ENCODE assay signal across 8 cellular contexts in genomic region chr18:31723998-31724711, GRCh38. TPM values are rescaled to one million over a fixed set of nuclear protein-coding genes. Genes with fewer than 3 reads are reported as not detected.
DNase-seq lines count a peak whose midpoint lies in the region; ATAC-seq, FAIRE-seq and TF ChIP-seq lines count a peak whose summit lies in the region.

No MANE protein-coding gene starts in this region.

- no peaks in the 10 kb centered on the region for H3K79me2 ChIP-seq in H1 (ENCODE audit: control insufficient read depth in 1 of 2, insufficient read depth in 2 of 2, low read length in 2 of 2)

- no peak overlapping the region for H3K18ac ChIP-seq in H1 (ENCODE audit: extremely low read depth, low read length)

- H4K20me1 ChIP-seq in H1 (replicated peaks in 1 of 2; ENCODE audit: control insufficient read depth in 1 of 2, insufficient read depth in 2 of 2, low read length in 2 of 2) = no peaks in the 10 kb centered on the region

- 95% methylated on average over 25 of the region's 43 CpGs; no CpG with 5 or more reads in 1 of the 2 experiments for WGBS in H1 (ENCODE audit: extremely low coverage in 1 of 2, insufficient coverage in 1 of 2, insufficient read length in 1 of 2, insufficient replicate concordance in 2 of 2, low coverage in 1 of 2, low lambda C conversion rate in 2 of 2, missing lambda C conversion rate in 1 of 2), 2 experiments

- H3K4me3 ChIP-seq in CD4-positive, alpha-beta memory T cell (ENCODE audit: low read length in 2 of 2) = no peak overlapping the region
- no peak overlapping the region for H3K4me3 ChIP-seq in H1 (ENCODE audit: extremely low read depth in 1 of 4, insufficient read depth in 2 of 4, low read depth in 3 of 4, low read length in 4 of 4)

- no peak overlapping the region for H4K91ac ChIP-seq in H1 (replicated peaks; ENCODE audit: insufficient read length, low read length)

- no peak for FAIRE-seq in H1 (lab: Jason Lieb, UNC)

- no peak overlapping the region for H2BK5ac ChIP-seq in H1 (ENCODE audit: low read depth, low read length)

- no peak for TF ChIP-seq POLR2A in H1 (IDR thresholded peaks at IDR 0.05; ENCODE audit: control extremely low read depth in 1 of 2, low read depth in 2 of 2, low read length in 2 of 2)

- no peaks in the 10 kb centered on the region for H3K79me1 ChIP-seq in H1 (ENCODE audit: low read depth, low read length)

- H3K4me1 ChIP-seq in CD4-positive, alpha-beta memory T cell (ENCODE audit: insufficient read depth, low read length) = no peaks in the 10 kb centered on the region
- no peaks in the 10 kb centered on the region for H3K4me1 ChIP-seq in H1 (replicated peaks in 1 of 4; ENCODE audit: control insufficient read depth in 3 of 4, insufficient read depth in 4 of 4, low read length in 3 of 4)

- peak overlapping the region in 2 of 7 donors; percentile 9 to 37 for H3K27ac Mint-ChIP-seq in CD4-positive, alpha-beta memory T cell
- no peak overlapping the region for H3K27ac Mint-ChIP-seq in natural killer cell

- H2AK5ac ChIP-seq in H1 (ENCODE audit: low read depth, low read length) = no peak overlapping the region

- POLR2A ChIA-PET in CD4-positive, alpha-beta memory T cell (lab: Charles Lee; ENCODE audit: partially characterized antibody) = no interaction called here
- POLR2A ChIA-PET in H1 (lab: Charles Lee; ENCODE audit: partially characterized antibody) = no interaction called here

- no peak overlapping the region for H3K4ac ChIP-seq in H1 (replicated peaks; ENCODE audit: insufficient read length, low read depth, low read length)

- no peaks in the 10 kb centered on the region for H3K9me3 ChIP-seq in CD4-positive, alpha-beta memory T cell (ENCODE audit: control insufficient read depth in 1 of 2, low read length in 2 of 2)
- H3K9me3 ChIP-seq in H1 (ENCODE audit: insufficient read depth in 2 of 2, low read depth in 1 of 2, low read length in 1 of 2) = no peaks in the 10 kb centered on the region

- no peak for TF ChIP-seq EP300 in H1 (IDR thresholded peaks at IDR 0.05; ENCODE audit: borderline replicate concordance in 1 of 2, low read depth in 2 of 2, low read length in 2 of 2)

- peaks cover 0 to 8% (median 6%) of the 10 kb centered on the region in 8 donors for H3K9me3 Mint-ChIP-seq in CD4-positive, alpha-beta memory T cell
- H3K9me3 Mint-ChIP-seq in natural killer cell = no peaks in the 10 kb centered on the region

- H3K27me3 ChIP-seq in CD4-positive, alpha-beta memory T cell (ENCODE audit: insufficient read depth, low read length) = peaks cover 11% of the 10 kb centered on the region
- no peaks in the 10 kb centered on the region for H3K27me3 ChIP-seq in H1 (replicated peaks in 1 of 4; ENCODE audit: control insufficient read depth in 3 of 4, extremely low read depth in 1 of 4, insufficient read depth in 3 of 4, low read length in 3 of 4)

- no peak overlapping the region for H3K4me2 ChIP-seq in H1 (ENCODE audit: insufficient read depth in 1 of 2, low read depth in 2 of 2, low read length in 2 of 2)

- peak in 1 of 3 donors; percentile 32 for ATAC-seq in natural killer cell

- no peak overlapping the region for H2BK15ac ChIP-seq in H1 (ENCODE audit: low read length)

- peaks cover 0 to 5% (median 0%) of the 10 kb centered on the region in 4 donors for H3K4me1 Mint-ChIP-seq in CD4-positive, alpha-beta memory T cell
- peaks cover 4 to 7% of the 10 kb centered on the region in 2 donors for H3K4me1 Mint-ChIP-seq in natural killer cell

- no peak overlapping the region for H3K23ac ChIP-seq in H1 (ENCODE audit: insufficient read length)

- H3K27ac ChIP-seq in CD4-positive, alpha-beta memory T cell (ENCODE audit: low read depth, low read length) = no peak overlapping the region
- H3K27ac ChIP-seq in H1 (ENCODE audit: low read depth, low read length) = no peak overlapping the region

- no peak overlapping the region for H2BK12ac ChIP-seq in H1 (ENCODE audit: low read depth, low read length)

- no peak overlapping the region for H2BK20ac ChIP-seq in H1 (ENCODE audit: low read length)

- H4K8ac ChIP-seq in H1 (ENCODE audit: extremely low read depth, insufficient read depth, low read length) = peak overlapping the region; percentile 17; the same call in 1 of the 2 replicates

- no peak for TF ChIP-seq RAD21 in H1 (IDR thresholded peaks at IDR 0.05 in 1 of 2, conservative IDR thresholded peaks at IDR 0.05 in 1 of 2; ENCODE audit: low read depth in 2 of 2, low read length in 2 of 2)

- H4K5ac ChIP-seq in H1 (ENCODE audit: insufficient read length, low read depth, low read length) = no peak overlapping the region

- no peak for DNase-seq in CD4-positive, alpha-beta memory T cell
- peak; percentile 8 for DNase-seq in HuH-7.5 (ENCODE audit: low spot score)
- no peak for DNase-seq in H1 (ENCODE audit: low read depth in 1 of 2, low spot score in 2 of 2)
- DNase-seq in natural killer cell = no peak
- no peak for DNase-seq in NCI-H345 (lab: John Stamatoyannopoulos, UW)
- DNase-seq in SW480 (ENCODE audit: low spot score) = no peak
- DNase-seq in NCI-H2196 treated with DMSO at 0.1 percent for 48 hours (lab: John Stamatoyannopoulos, UW; ENCODE audit: unreplicated experiment) = no peak
- DNase-seq in NCI-H2107 (lab: John Stamatoyannopoulos, UW) = no peak

- H2BK120ac ChIP-seq in H1 (replicated peaks; ENCODE audit: low read depth, low read length) = no peak overlapping the region

- H3K36me3 Mint-ChIP-seq in CD4-positive, alpha-beta memory T cell = peaks cover 0 to 1% of the 10 kb centered on the region in 2 donors
- H3K36me3 Mint-ChIP-seq in natural killer cell = no peaks in the 10 kb centered on the region

- H3K27me3 Mint-ChIP-seq in CD4-positive, alpha-beta memory T cell = peaks cover 20 to 24% of the 10 kb centered on the region in 2 donors
- peaks cover 23 to 26% of the 10 kb centered on the region in 2 donors for H3K27me3 Mint-ChIP-seq in natural killer cell (ENCODE audit: low read depth in 2 of 2)

- intact Hi-C loops in CD4-positive, alpha-beta memory T cell (cut with micrococcal nuclease) = loop anchor here (5.0 kb wide), 1 partner anchor 42 kb away; the partner anchor contains the start of gene B4GALT6
- intact Hi-C loops in natural killer cell (cut with micrococcal nuclease) = loop anchor here (2.0 kb wide), 1 partner anchor 113 kb away; no protein-coding TSS in a partner anchor

- peak overlapping the region; percentile 46 to 79 (median 71) for H3K4me3 Mint-ChIP-seq in CD4-positive, alpha-beta memory T cell
- H3K4me3 Mint-ChIP-seq in natural killer cell = peak overlapping the region; percentile 74

- no peaks in the 10 kb centered on the region for H3K23me2 ChIP-seq in H1 (ENCODE audit: low read depth, low read length)

- H3K36me3 ChIP-seq in CD4-positive, alpha-beta memory T cell (ENCODE audit: insufficient read depth, low read length) = no peaks in the 10 kb centered on the region
- H3K36me3 ChIP-seq in H1 (ENCODE audit: control insufficient read depth in 2 of 4, insufficient read depth in 4 of 4, low read length in 3 of 4) = no peaks in the 10 kb centered on the region

- no peak overlapping the region for H3K14ac ChIP-seq in H1 (ENCODE audit: insufficient read length)

- no peak for TF ChIP-seq CTCF in H1 (IDR thresholded peaks at IDR 0.05; ENCODE audit: control extremely low read depth in 1 of 3, insufficient read depth in 1 of 3, low read depth in 1 of 3, low read length in 3 of 3)
- no peak for TF ChIP-seq CTCF in natural killer cell (IDR thresholded peaks at IDR 0.05)

- H2AFZ ChIP-seq in H1 (ENCODE audit: low read length) = peak overlapping the region; percentile 44; the same call in 1 of the 2 replicates

- no peak overlapping the region for H3K56ac ChIP-seq in H1 (replicated peaks; ENCODE audit: insufficient read length, low read depth, low read length)

- H3K9ac ChIP-seq in H1 (replicated peaks in 1 of 4; ENCODE audit: extremely low read depth in 1 of 4, low read depth in 3 of 4, low read length in 3 of 4) = no peak overlapping the region

- CTCF ChIA-PET in CD4-positive, alpha-beta memory T cell (lab: Charles Lee; ENCODE audit: partially characterized antibody) = interaction anchor here (0.7 to 5.3 kb wide), 6 partner anchors 12 to 168 kb away, joined by 3 to 48 read pairs (median 6); no protein-coding TSS in a partner anchor
- CTCF ChIA-PET in H1 (lab: Charles Lee; ENCODE audit: partially characterized antibody) = interaction anchor here (0.6 to 7.7 kb wide), 27 partner anchors 9 to 348 kb away, joined by 3 to 88 read pairs (median 4); no protein-coding TSS in a partner anchor

TF ChIP-seq in H1, 55 proteins besides CTCF, POLR2A, EP300 and RAD21 (continues in another document):
- TF ChIP-seq SP2 (IDR thresholded peaks at IDR 0.05; ENCODE audit: low read length) (no peak), HDAC6 (IDR thresholded peaks at IDR 0.05; ENCODE audit: low read depth, low read length) (no peak), SP1 (IDR thresholded peaks at IDR 0.05; ENCODE audit: low read depth, low read length) (no peak), SRF (IDR thresholded peaks at IDR 0.05; ENCODE audit: low read depth, low read length) (no peak), YY1 (IDR thresholded peaks at IDR 0.05; ENCODE audit: low read depth, low read length) (no peak), TAF7 (optimal IDR thresholded peaks at IDR 0.05; ENCODE audit: borderline replicate concordance, low read depth, low read length) (no peak)

RNA-seq across cellular contexts. Expression of gene SLC25A52, which starts 36.5 kb away (rescaled TPM):
- not detected for total RNA-seq in CD4-positive, alpha-beta memory T cell
- polyA plus RNA-seq in CD4-positive, alpha-beta memory T cell = not detected
- not detected in 2 replicates for total RNA-seq in H1 (2021; fragmentation: NEBNext Ultra II Directional; extraction: Animal tissue kit (Norgen Biotek cat#: 25700))
- not detected in 2 replicates for polyA plus RNA-seq in H1 (2011; rRNA removed)
- polyA plus RNA-seq in H1 (2011; cell fraction: cytosol; rRNA removed) = not detected
- not detected for polyA plus RNA-seq in H1 (2011; cell fraction: nucleus; rRNA removed)
- not detected in 4 replicates for polyA plus RNA-seq in H1 (2012, experiment 1 of 2)
- polyA plus RNA-seq in H1 (2012, experiment 2 of 2) = not detected
- polyA plus RNA-seq in H1 (2013, experiment 1 of 2) = 0.06 TPM
- polyA plus RNA-seq in H1 (2013, experiment 2 of 2) = 0.04 TPM
- polyA minus RNA-seq in H1 (2011; rRNA and poly(A)+ RNA removed) = 0.12 TPM in 1 of 2 replicates, not detected in the other
- polyA minus RNA-seq in H1 (2011; cell fraction: cytosol; rRNA and poly(A)+ RNA removed) = not detected
- polyA minus RNA-seq in H1 (2011; cell fraction: nucleus; rRNA and poly(A)+ RNA removed) = not detected
- total RNA-seq in natural killer cell = 1 to 10 TPM in 1 of 3 donors, under 1 TPM in 1, not detected in 1; 0.40 to 1.1 TPM

RNA-seq across cellular contexts. Expression of gene B4GALT6, which starts 39.8 kb away (rescaled TPM):
- total RNA-seq in CD4-positive, alpha-beta memory T cell = under 1 TPM; 0.67 to 0.94 TPM
- not detected for polyA plus RNA-seq in CD4-positive, alpha-beta memory T cell
- total RNA-seq in H1 (2021; fragmentation: NEBNext Ultra II Directional; extraction: Animal tissue kit (Norgen Biotek cat#: 25700)) = 37.9 and 41.5 TPM in 2 replicates
- 4.3 and 6.3 TPM in 2 replicates for polyA plus RNA-seq in H1 (2011; rRNA removed)
- polyA plus RNA-seq in H1 (2011; cell fraction: cytosol; rRNA removed) = 6.1 TPM
- 13.3 TPM for polyA plus RNA-seq in H1 (2011; cell fraction: nucleus; rRNA removed)
- polyA plus RNA-seq in H1 (2012, experiment 1 of 2) = 9.5 to 17.6 TPM (median 13.1 TPM) in 4 replicates
- polyA plus RNA-seq in H1 (2012, experiment 2 of 2) = 1.9 TPM
- 42.4 TPM for polyA plus RNA-seq in H1 (2013, experiment 1 of 2)
- 41.4 TPM for polyA plus RNA-seq in H1 (2013, experiment 2 of 2)
- 17.3 and 20.4 TPM in 2 replicates for polyA minus RNA-seq in H1 (2011; rRNA and poly(A)+ RNA removed)
- polyA minus RNA-seq in H1 (2011; cell fraction: cytosol; rRNA and poly(A)+ RNA removed) = 13.8 TPM
- polyA minus RNA-seq in H1 (2011; cell fraction: nucleus; rRNA and poly(A)+ RNA removed) = 32.3 TPM
- total RNA-seq in natural killer cell = 10 to 100 TPM; 18.6 to 33.0 (median 20.6) TPM

Comparison
In these comparisons a context has a peak if more than half of its experiments do, and no peak if none do; other contexts are left out.
1. RNA of gene B4GALT6, which starts 39.8 kb away (total RNA-seq): 37.9 to 41.5 TPM in H1 and 18.6 to 33.0 TPM in natural killer cell; 0.67 to 0.94 TPM in CD4-positive, alpha-beta memory T cell; every median in the first group is over 10 times any median in the second.